Comparison of ENCODE assay signal across 1 cellular context in the genomic region with DNA sequence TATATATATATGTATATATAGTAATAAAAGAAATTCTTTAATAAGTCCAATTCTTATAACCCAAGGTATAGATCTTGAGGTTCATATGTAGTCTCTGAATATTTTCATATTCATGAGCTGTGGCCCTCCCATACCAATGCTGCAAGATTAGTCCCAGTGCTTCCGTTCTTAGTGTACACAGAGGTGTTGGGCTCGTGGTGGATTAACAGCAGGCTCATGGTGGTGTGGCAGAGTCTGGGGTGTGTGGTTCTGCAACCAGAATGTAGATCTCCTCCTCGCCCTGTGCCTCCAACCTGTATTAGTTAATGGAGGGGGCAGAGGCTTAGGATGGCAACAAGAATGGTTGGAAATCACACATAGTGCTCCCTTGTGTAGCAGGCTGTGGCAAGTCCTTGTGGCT.
TF ChIP-seq lines count a peak whose summit lies in the region.

No MANE protein-coding gene starts in this region.

TF ChIP-seq in WTC11, 78 proteins besides CTCF, POLR2A, EP300 and RAD21:
- TF ChIP-seq HMGXB4 (CRISPR knock-in tag; IDR thresholded peaks at IDR 0.05) (no peak), ELF4 (CRISPR knock-in tag; IDR thresholded peaks at IDR 0.05; ENCODE audit: low read depth) (no peak), E2F5 (CRISPR knock-in tag; IDR thresholded peaks at IDR 0.05) (no peak)
